Comparison of ENCODE assay signal across 8 cellular contexts in genomic region chr9:128920381-128921058, GRCh38. TPM values are rescaled to one million over a fixed set of nuclear protein-coding genes. Genes with fewer than 3 reads are reported as not detected.
DNase-seq lines count a peak whose midpoint lies in the region; FAIRE-seq and TF ChIP-seq lines count a peak whose summit lies in the region.

TSS of gene PHYHD1 (plus strand) at chr9:128920982. CDS start at chr9:128922324, 1,342 bp downstream.

- POLR2A ChIA-PET in BJ (lab: Charles Lee), result interaction anchor here (0.7 to 0.8 kb wide), 2 partner anchors 8 to 782 kb away, joined by 3 to 7 read pairs; no protein-coding TSS in a partner anchor
- POLR2A ChIA-PET in endothelial cell of umbilical vein (lab: Charles Lee), result no interaction called here

- FAIRE-seq in endothelial cell of umbilical vein (lab: Jason Lieb, UNC), result no peak
- FAIRE-seq in GM12892 (lab: Jason Lieb, UNC), result no peak

- TF ChIP-seq POLR2A in endothelial cell of umbilical vein (IDR thresholded peaks at IDR 0.05; ENCODE audit: low read depth, low read length) (peak; percentile 14), GM12892 (IDR thresholded peaks at IDR 0.05; ENCODE audit: low read depth, low read length) (no peak)

- H3K9me1 ChIP-seq in endothelial cell of umbilical vein (replicated peaks; ENCODE audit: control insufficient read depth, extremely low read depth, insufficient read depth, low read length), result no peaks in the 10 kb centered on the region

- H4K20me1 ChIP-seq in endothelial cell of umbilical vein (replicated peaks; ENCODE audit: control insufficient read depth, extremely low read depth, insufficient read depth, low read length), result no peaks in the 10 kb centered on the region

- no peak within 1 kb of the TSS for H3K9ac ChIP-seq in endothelial cell of umbilical vein (replicated peaks; ENCODE audit: extremely low read depth, insufficient read depth, low read length)

- H3K27ac ChIP-seq in endothelial cell of umbilical vein (ENCODE audit: insufficient read depth, low read depth, low read length), result no peak within 1 kb of the TSS

- H3K4me3 ChIP-seq in BJ (ENCODE audit: low read depth, low read length) (no peak within 1 kb of the TSS), endothelial cell of umbilical vein (replicated peaks in 1 of 3; ENCODE audit: insufficient read depth in 1 of 3, low read depth in 1 of 3, low read length in 3 of 3) (no peak within 1 kb of the TSS)

- no peak for TF ChIP-seq CTCF in BJ (IDR thresholded peaks at IDR 0.05; ENCODE audit: insufficient read depth, low read depth, low read length)
- no peak for TF ChIP-seq CTCF in endothelial cell of umbilical vein (IDR thresholded peaks at IDR 0.05; ENCODE audit: extremely low read depth in 1 of 2, insufficient read depth in 1 of 2, low read depth in 1 of 2, low read length in 2 of 2)

- no peak within 1 kb of the TSS for H3K4me2 ChIP-seq in endothelial cell of umbilical vein (ENCODE audit: insufficient read depth, low read length)

- no peaks in the 10 kb centered on the region for H3K9me3 ChIP-seq in endothelial cell of umbilical vein (replicated peaks; ENCODE audit: control insufficient read depth, insufficient read depth, low read length)

- peaks cover 38% of the 10 kb centered on the region for H3K4me1 ChIP-seq in endothelial cell of umbilical vein (ENCODE audit: control insufficient read depth, extremely low read depth, insufficient read depth, low read length)

- intact Hi-C loops in endothelial cell of umbilical vein (cut with micrococcal nuclease), result no loop called here

- no TSS peak for BruUV-seq in endothelial cell of umbilical vein (replicated peaks; lab: Mats Ljungman, UMichigan)

- peaks cover 8% of the 10 kb centered on the region for H3K79me2 ChIP-seq in endothelial cell of umbilical vein (ENCODE audit: control insufficient read depth, insufficient read depth, low read length)

- H2AFZ ChIP-seq in endothelial cell of umbilical vein (ENCODE audit: low read depth, low read length), result no peak within 1 kb of the TSS

- H3K27me3 ChIP-seq in BJ (ENCODE audit: control insufficient read depth, insufficient read depth, low read length) (no peaks in the 10 kb centered on the region), endothelial cell of umbilical vein (ENCODE audit: control insufficient read depth in 2 of 2, insufficient read depth in 2 of 2, low read length in 2 of 2) (no peaks in the 10 kb centered on the region)

- dilution Hi-C loops in endothelial cell of umbilical vein (cut with MboI; ENCODE audit: extremely low pct_ligation_motif_present, low sequenced_read_pairs), result no loop called here

- DNase-seq in BJ (ENCODE audit: low read depth) (no peak), NCI-H524 treated with DMSO at 0.1 percent for 48 hours (lab: John Stamatoyannopoulos, UW) (peak; percentile 38), endothelial cell of umbilical vein (ENCODE audit: low read depth, low spot score) (no peak), mucosa of gallbladder (ENCODE audit: low spot score) (no peak), ureter (ENCODE audit: low spot score) (no peak), NOMO-1 (lab: John Stamatoyannopoulos, UW; ENCODE audit: unreplicated experiment in 2 of 2) (no peak), GM12892 (ENCODE audit: insufficient read length) (no peak)
- DNase-seq in activated CD4-positive, alpha-beta T cell treated with anti-CD3 and anti-CD28 coated beads, Interleukin-2, amount 50 U/mL, for 1 hour, result no peak

- CTCF ChIA-PET in BJ (lab: Yijun Ruan, JAX), result interaction anchor here (0.9 to 2.4 kb wide), 4 partner anchors 8 to 102 kb away, joined by 3 to 11 read pairs (median 6); partner anchors contain the start of genes ENDOG, KYAT1 and LRRC8A
- CTCF ChIA-PET in endothelial cell of umbilical vein (lab: Charles Lee), result interaction anchor here (0.9 to 2.8 kb wide), 4 partner anchors 8 to 57 kb away, joined by 3 to 8 read pairs (median 5); no protein-coding TSS in a partner anchor

- peaks cover 11% of the 10 kb centered on the region for H3K36me3 ChIP-seq in BJ (ENCODE audit: control insufficient read depth, insufficient read depth, low read length)
- H3K36me3 ChIP-seq in endothelial cell of umbilical vein (ENCODE audit: control insufficient read depth in 2 of 2, extremely low read depth in 1 of 2, insufficient read depth in 2 of 2, low read length in 2 of 2), result peaks cover 15 to 18% of the 10 kb centered on the region in 2 experiments

TF ChIP-seq in endothelial cell of umbilical vein, 7 proteins besides CTCF, POLR2A, EP300 and RAD21:
- TF ChIP-seq POLR2AphosphoS5 (IDR thresholded peaks at IDR 0.05; ENCODE audit: insufficient read depth, low read depth, low read length) (peak; percentile 63), JUN (IDR thresholded peaks at IDR 0.05; ENCODE audit: borderline replicate concordance, insufficient read depth, insufficient read length, low read depth) (no peak), FOS (IDR thresholded peaks at IDR 0.05; ENCODE audit: borderline replicate concordance, insufficient read depth, low read length) (no peak)

RNA-seq across cellular contexts. Expression of gene PHYHD1, which starts in this region (rescaled TPM):
- polyA plus RNA-seq in BJ (2011; rRNA removed) (15.6 and 18.6 TPM in 2 replicates), endothelial cell of umbilical vein (1.1 and 1.8 TPM in 2 replicates)
- polyA minus RNA-seq in BJ (2011; rRNA and poly(A)+ RNA removed), result 10.5 and 15.9 TPM in 2 replicates
- total RNA-seq in endothelial cell of umbilical vein (0.30 and 1.8 TPM in 2 replicates), mucosa of gallbladder (14.6 TPM), ureter (26.6 TPM)
- 0.77 and 1.2 TPM in 2 replicates for polyA plus RNA-seq in endothelial cell of umbilical vein (2011; cell fraction: cytosol; rRNA removed)
- polyA plus RNA-seq in endothelial cell of umbilical vein (2011; cell fraction: nucleus; rRNA removed), result 2.7 and 3.0 TPM in 2 replicates
- polyA plus RNA-seq in endothelial cell of umbilical vein (2012), result not detected in 2 replicates
- 0.28 and 1.3 TPM in 2 replicates for polyA minus RNA-seq in endothelial cell of umbilical vein
- not detected for polyA minus RNA-seq in endothelial cell of umbilical vein (2011; cell fraction: cytosol; rRNA and poly(A)+ RNA removed)
- polyA minus RNA-seq in endothelial cell of umbilical vein (2011; cell fraction: nucleus; rRNA and poly(A)+ RNA removed), result 1.6 and 1.7 TPM in 2 replicates
- 1.1 TPM for polyA plus RNA-seq in GM12892 (2012; ENCODE audit: missing spikeins)
